ENCODE assay signal across 10 cellular contexts in genomic region chr15:83365370-83365938, GRCh38.
DNase-seq lines count a peak whose midpoint lies in the region; FAIRE-seq lines count a peak whose summit lies in the region.
"Had no signal": no experiment of that assay in that cellular context is flagged by ENCODE, and none has a peak within 500 bp of the region (broad histone marks: within the 10 kb centered on the region; RNA-seq: fewer than 3 reads in every experiment).

No MANE protein-coding gene starts in this region.

- peak overlapping the region; percentile 45 to 60 for H3K4me3 ChIP-seq in muscle layer of duodenum (ENCODE audit: low read depth in 1 of 2, low read length in 2 of 2)

- peaks cover 9% of the 10 kb centered on the region for H3K27me3 ChIP-seq in muscle layer of duodenum (ENCODE audit: low read depth, low read length)

- peak overlapping the region; percentile 78 for H3K27ac ChIP-seq in epithelial cell of prostate
- H3K27ac ChIP-seq in muscle layer of duodenum (ENCODE audit: low read length), result no peak overlapping the region

- DNase-seq in DMS53 (lab: John Stamatoyannopoulos, UW) (peak; percentile 37), DMS53 treated with DMSO at 0.1 percent for 48 hours (lab: John Stamatoyannopoulos, UW; ENCODE audit: unreplicated experiment) (no peak), SKM-1 treated with dmso at 0.1 percent for 144 hours (lab: John Stamatoyannopoulos, UW; ENCODE audit: unreplicated experiment) (peak; percentile 20), epithelial cell of prostate (ENCODE audit: low read depth, low spot score) (no peak), ureter (ENCODE audit: low spot score) (peak; percentile 49), GM19239 (ENCODE audit: insufficient read length, low spot score) (no peak), GF-D8 (lab: John Stamatoyannopoulos, UW) (no peak)
- DNase-seq: activated B cell treated with CpG ODN at 0.5 μM for 24 hours had no signal

- H3K36me3 ChIP-seq in muscle layer of duodenum (ENCODE audit: control insufficient read depth in 1 of 2, insufficient read depth in 2 of 2, low read length in 2 of 2), result no peaks in the 10 kb centered on the region

- FAIRE-seq in GM19239 (lab: Jason Lieb, UNC), result no peak
- FAIRE-seq: A204.1 had no signal

- peaks cover 0 to 6% of the 10 kb centered on the region in 2 donors for H3K4me1 ChIP-seq in muscle layer of duodenum (ENCODE audit: control insufficient read depth in 1 of 2, insufficient read depth in 2 of 2, low read length in 2 of 2)

- H3K9me3 ChIP-seq in muscle layer of duodenum (ENCODE audit: control insufficient read depth in 1 of 2, low read length in 2 of 2), result no peaks in the 10 kb centered on the region

Comparison
In these comparisons a context has a peak if more than half of its experiments do, and no peak if none do; other contexts are left out.
1. DNase-seq: peak in DMS53 (single experiment), SKM-1 treated with dmso at 0.1 percent for 144 hours (single experiment) and ureter (single experiment); none in DMS53 treated with DMSO at 0.1 percent for 48 hours (single experiment), epithelial cell of prostate (single experiment), GM19239 (single experiment) and GF-D8 (single experiment).